1 cellular context compared by ENCODE assay signal in genomic region chr17:3761061-3761917, GRCh38.
TF ChIP-seq lines count a peak whose summit lies in the region.

No MANE protein-coding gene starts in this region.

TF ChIP-seq in IMR-90, 13 proteins besides CTCF, POLR2A, EP300 and RAD21:
- TF ChIP-seq BHLHE40 (IDR thresholded peaks at IDR 0.05; ENCODE audit: low read depth, low read length): no peak
- no peak for TF ChIP-seq USF2 (IDR thresholded peaks at IDR 0.05; ENCODE audit: low read depth, low read length)
- TF ChIP-seq CHD1 (IDR thresholded peaks at IDR 0.05; ENCODE audit: low read depth, low read length): no peak
- no peak for TF ChIP-seq MAZ (IDR thresholded peaks at IDR 0.05; ENCODE audit: borderline replicate concordance, low read depth, low read length)
- TF ChIP-seq MAFK (IDR thresholded peaks at IDR 0.05; ENCODE audit: low read depth, low read length): no peak
